ENCODE assay signal across 1 cellular context in genomic region chr1:121227544-121228330, GRCh38. TPM values are rescaled to one million over a fixed set of nuclear protein-coding genes. Genes with fewer than 3 reads are reported as not detected.
"Had no signal": no experiment of that assay in that cellular context is flagged by ENCODE, and none has a peak within 500 bp of the region (broad histone marks: within the 10 kb centered on the region; RNA-seq: fewer than 3 reads in every experiment).

No MANE protein-coding gene starts in this region.

RNA-seq across cellular contexts. Expression of gene FAM72B, which starts 43.6 kb away (rescaled TPM):
- total RNA-seq: naive thymus-derived CD8-positive, alpha-beta T cell had no signal
- polyA plus RNA-seq: naive thymus-derived CD8-positive, alpha-beta T cell had no signal
